Comparison of ENCODE assay signal across 8 cellular contexts in genomic region chr12:68119250-68119649, GRCh38.
A peak's percentile ranks its signal among the peaks of the same experiment; 100 is the strongest.
DNase-seq lines count a peak whose midpoint lies in the region; ATAC-seq lines count a peak whose summit lies in the region.
"Had no signal": no experiment of that assay in that cellular context is flagged by ENCODE, and none has a peak within 500 bp of the region (broad histone marks: within the 10 kb centered on the region; RNA-seq: fewer than 3 reads in every experiment).

No MANE protein-coding gene starts in this region.

- no peak overlapping the region for H3K4me3 Mint-ChIP-seq in activated naive CD4-positive, alpha-beta T cell treated with anti-CD3 and anti-CD28 coated beads, Interleukin-2, amount 10 ng/mL, durations not matched to agents 7 days and 5 days

- H3K36me3 Mint-ChIP-seq in activated naive CD4-positive, alpha-beta T cell treated with anti-CD3 and anti-CD28 coated beads, Interleukin-2, amount 10 ng/mL, durations not matched to agents 7 days and 5 days = peaks cover 1% of the 10 kb centered on the region

- ATAC-seq in GM18520 (IDR thresholded peaks at IDR 0.05; ENCODE audit: unreplicated experiment) (peak; percentile 69), GM19452 (IDR thresholded peaks at IDR 0.05; ENCODE audit: unreplicated experiment) (peak; percentile 59), HG03064 (IDR thresholded peaks at IDR 0.05; ENCODE audit: low read depth, unreplicated experiment) (peak; percentile 43)

- H3K9me3 Mint-ChIP-seq in activated naive CD4-positive, alpha-beta T cell treated with anti-CD3 and anti-CD28 coated beads, Interleukin-2, amount 10 ng/mL, durations not matched to agents 7 days and 5 days = no peaks in the 10 kb centered on the region

- DNase-seq in activated naive CD4-positive, alpha-beta T cell treated with anti-CD3 and anti-CD28 coated beads, Interleukin-2, amount 10 ng/mL, durations not matched to agents 7 days and 5 days = no peak
- DNase-seq in HPDE6-E6E7 (ENCODE audit: extremely low spot score) = no peak
- no peak for DNase-seq in SW 1271 (lab: John Stamatoyannopoulos, UW)
- no peak for DNase-seq in pons (ENCODE audit: low spot score)
- DNase-seq: foreskin melanocyte had no signal

- H3K27me3 Mint-ChIP-seq in activated naive CD4-positive, alpha-beta T cell treated with anti-CD3 and anti-CD28 coated beads, Interleukin-2, amount 10 ng/mL, durations not matched to agents 7 days and 5 days = no peaks in the 10 kb centered on the region

- CTCF ChIA-PET in activated naive CD4-positive, alpha-beta T cell treated with anti-CD3 and anti-CD28 coated beads, Interleukin-2, amount 10 ng/mL, durations not matched to agents 7 days and 5 days (lab: Charles Lee) = interaction anchor here (1.2 to 2.7 kb wide), 6 partner anchors 38 to 104 kb away, joined by 4 to 42 read pairs (median 6); no protein-coding TSS in a partner anchor

- H3K4me1 Mint-ChIP-seq in activated naive CD4-positive, alpha-beta T cell treated with anti-CD3 and anti-CD28 coated beads, Interleukin-2, amount 10 ng/mL, durations not matched to agents 7 days and 5 days = peaks cover 24% of the 10 kb centered on the region

- H3K27ac Mint-ChIP-seq in activated naive CD4-positive, alpha-beta T cell treated with anti-CD3 and anti-CD28 coated beads, Interleukin-2, amount 10 ng/mL, durations not matched to agents 7 days and 5 days = peak overlapping the region; percentile 47
